ENCODE assay signal across 16 cellular contexts in genomic region chr5:150215978-150216944, GRCh38. TPM values are rescaled to one million over a fixed set of nuclear protein-coding genes. Genes with fewer than 3 reads are reported as not detected.
DNase-seq lines count a peak whose midpoint lies in the region; ATAC-seq and TF ChIP-seq lines count a peak whose summit lies in the region.
"Had no signal": no experiment of that assay in that cellular context is flagged by ENCODE, and none has a peak within 500 bp of the region (broad histone marks: within the 10 kb centered on the region; RNA-seq: fewer than 3 reads in every experiment).

No MANE protein-coding gene starts in this region.

- no peaks in the 10 kb centered on the region for H3K9me1 ChIP-seq in IMR-90 (ENCODE audit: insufficient read depth, low read length)

- H4K20me1 ChIP-seq in IMR-90 (ENCODE audit: insufficient read depth, low read length), result no peaks in the 10 kb centered on the region

- no peak overlapping the region for H2BK5ac ChIP-seq in IMR-90 (ENCODE audit: low read depth, low read length, poor library complexity, severe bottlenecking)

- H3K4me1 ChIP-seq in Caco-2, result peaks cover 24% of the 10 kb centered on the region
- H3K4me1 ChIP-seq in IMR-90 (ENCODE audit: control insufficient read depth, insufficient read depth, low read length), result no peaks in the 10 kb centered on the region
- peaks cover 6% of the 10 kb centered on the region for H3K4me1 ChIP-seq in colonic mucosa

- H2BK15ac ChIP-seq in IMR-90 (ENCODE audit: low read depth, low read length), result no peak overlapping the region; the same call in 2 of the 3 replicates

- H3K18ac ChIP-seq in IMR-90 (ENCODE audit: low read depth, low read length), result no peak overlapping the region

- dilution Hi-C loops in IMR-90 (cut with HindIII; ENCODE audit: low sequenced_read_pairs, unreplicated experiment), result no loop called here

- H2BK20ac ChIP-seq in IMR-90 (ENCODE audit: low read depth, low read length), result no peak overlapping the region

- no peak overlapping the region for H4K5ac ChIP-seq in IMR-90 (ENCODE audit: low read depth, low read length)

- H3K27ac ChIP-seq in IMR-90 (ENCODE audit: insufficient read depth, low read length) (no peak overlapping the region), colonic mucosa (peak overlapping the region; percentile 75)
- H3K27ac ChIP-seq: SK-N-MC had no signal

- TF ChIP-seq CTCF in Caco-2 (IDR thresholded peaks at IDR 0.05; ENCODE audit: insufficient read depth in 1 of 2, low read depth in 1 of 2, low read length in 1 of 2, severe bottlenecking in 1 of 2, unreplicated experiment in 1 of 2) (no peak), IMR-90 (conservative IDR thresholded peaks at IDR 0.05; ENCODE audit: low read depth, low read length) (no peak), colonic mucosa (IDR thresholded peaks at IDR 0.05) (no peak), nephron (IDR thresholded peaks at IDR 0.05; ENCODE audit: unreplicated experiment in 3 of 3) (no peak)

- H2AK5ac ChIP-seq in IMR-90 (ENCODE audit: low read depth, low read length), result peak overlapping the region; percentile 28

- H3K27me3 Mint-ChIP-seq in Caco-2 (ENCODE audit: insufficient read depth, unreplicated experiment) (no peaks in the 10 kb centered on the region), nephron (ENCODE audit: low read depth) (peaks cover 8% of the 10 kb centered on the region)
- peaks cover 3% of the 10 kb centered on the region for H3K27me3 Mint-ChIP-seq in activated CD4-positive, alpha-beta T cell treated with anti-CD3 and anti-CD28 coated beads for 36 hours

- no TSS peak for BruUV-seq in Caco-2 (replicated peaks; lab: Mats Ljungman, UMichigan)
- BruUV-seq in IMR-90 (replicated peaks; lab: Mats Ljungman, UMichigan), result no TSS peak

- no peak overlapping the region for H3K23ac ChIP-seq in IMR-90 (ENCODE audit: low read depth, low read length)

- in situ Hi-C loops in IMR-90 (cut with MboI; ENCODE audit: low sequenced_read_pairs), result loop anchor here (10.0 to 25.0 kb wide), 3 partner anchors 211 to 579 kb away; partner anchors contain the start of genes HMGXB3 and TIGD6

- H3K14ac ChIP-seq in IMR-90 (replicated peaks; ENCODE audit: low read depth, low read length), result 0 out of 2 replicates have a peak overlapping the region, but pooled peaks have one; percentile 32

- H3K4ac ChIP-seq in IMR-90 (ENCODE audit: low read depth, low read length), result peak overlapping the region; percentile 35

- H4K8ac ChIP-seq in IMR-90 (ENCODE audit: low read depth in 2 of 2, low read length in 2 of 2), result no peak overlapping the region

- H3K4me3 Mint-ChIP-seq in Caco-2 (ENCODE audit: unreplicated experiment) (no peak overlapping the region), nephron (no peak overlapping the region)
- no peak overlapping the region for H3K4me3 Mint-ChIP-seq in activated CD4-positive, alpha-beta T cell treated with anti-CD3 and anti-CD28 coated beads for 36 hours
- H3K4me3 Mint-ChIP-seq: CD8-positive, alpha-beta T cell had no signal

- ATAC-seq in IMR-90 (ENCODE audit: low read depth) (no peak), GM19463 (IDR thresholded peaks at IDR 0.05; ENCODE audit: unreplicated experiment) (no peak)
- ATAC-seq in activated CD4-positive, alpha-beta T cell treated with anti-CD3 and anti-CD28 coated beads for 36 hours, result no peak
- ATAC-seq: CD8-positive, alpha-beta T cell had no signal

- H3K4me1 Mint-ChIP-seq in Caco-2 (ENCODE audit: low read depth, unreplicated experiment), result peaks cover 27% of the 10 kb centered on the region
- peaks cover 46% of the 10 kb centered on the region for H3K4me1 Mint-ChIP-seq in nephron
- no peaks in the 10 kb centered on the region for H3K4me1 Mint-ChIP-seq in activated CD4-positive, alpha-beta T cell treated with anti-CD3 and anti-CD28 coated beads for 36 hours

- DNase-seq in Caco-2, result peak; percentile 39 to 57
- no peak for DNase-seq in IMR-90
- peak; percentile 87 for DNase-seq in colonic mucosa
- DNase-seq in activated CD4-positive, alpha-beta T cell treated with anti-CD3 and anti-CD28 coated beads for 36 hours, result no peak
- DNase-seq in activated T-cell treated with anti-CD3 and anti-CD28 coated beads, Interleukin-2, amount 50 U/mL, for 48 hours, result no peak
- no peak for DNase-seq in SK-N-DZ (ENCODE audit: low spot score)
- DNase-seq: ACHN; CD8-positive, alpha-beta T cell; NCI-H1930 had no signal

- no peaks in the 10 kb centered on the region for H3K36me3 ChIP-seq in Caco-2 (ENCODE audit: control insufficient read depth, insufficient read depth, low read length)
- H3K36me3 ChIP-seq in IMR-90 (ENCODE audit: control insufficient read depth, insufficient read depth, low read length), result no peaks in the 10 kb centered on the region
- no peaks in the 10 kb centered on the region for H3K36me3 ChIP-seq in colonic mucosa

- H2AK9ac ChIP-seq in IMR-90 (replicated peaks; ENCODE audit: low read depth, low read length, poor library complexity), result peak overlapping the region; percentile 49

- TF ChIP-seq POLR2A in IMR-90 (IDR thresholded peaks at IDR 0.05; ENCODE audit: low read depth, low read length), result no peak

- H3K27me3 ChIP-seq in Caco-2 (replicated peaks; ENCODE audit: control insufficient read depth, insufficient read depth, low read length) (no peaks in the 10 kb centered on the region), IMR-90 (ENCODE audit: control insufficient read depth, insufficient read depth, low read length) (no peaks in the 10 kb centered on the region), colonic mucosa (no peaks in the 10 kb centered on the region)

- peak overlapping the region; percentile 1 for H3K27ac Mint-ChIP-seq in Caco-2 (ENCODE audit: unreplicated experiment)
- peak overlapping the region in 2 of 3 experiments; percentile 26 to 62 for H3K27ac Mint-ChIP-seq in nephron
- H3K27ac Mint-ChIP-seq in activated CD4-positive, alpha-beta T cell treated with anti-CD3 and anti-CD28 coated beads for 36 hours, result no peak overlapping the region
- H3K27ac Mint-ChIP-seq: CD8-positive, alpha-beta T cell had no signal

- H2AFZ ChIP-seq in IMR-90 (replicated peaks; ENCODE audit: low read length, poor library complexity), result peak overlapping the region; percentile 55

- no peak overlapping the region for H4K91ac ChIP-seq in IMR-90 (ENCODE audit: insufficient read depth, low read depth, low read length)

- WGBS in IMR-90 (ENCODE audit: extremely low coverage in 2 of 2, insufficient read length in 1 of 2), 2 experiments, result 73% methylated on average over 5 of the region's 10 CpGs; no CpG with 5 or more reads in 1 of the 2 experiments

- H3K9ac ChIP-seq in IMR-90 (ENCODE audit: low read depth, low read length) (no peak overlapping the region), colonic mucosa (ENCODE audit: low read depth in 2 of 2, low read length in 2 of 2) (peak overlapping the region in 1 of 2 donors; percentile 55)

- CTCF ChIA-PET in Caco-2 (lab: Charles Lee), result interaction anchor here (0.6 to 1.9 kb wide), 6 partner anchors 15 to 797 kb away, joined by 3 to 14 read pairs (median 4); no protein-coding TSS in a partner anchor
- CTCF ChIA-PET in IMR-90 (lab: Yijun Ruan, JAX), result interaction anchor here (1.6 kb wide), 1 partner anchor 135 kb away, joined by 3 read pairs; no protein-coding TSS in a partner anchor
- CTCF ChIA-PET in activated CD4-positive, alpha-beta T cell treated with anti-CD3 and anti-CD28 coated beads for 36 hours (lab: Charles Lee), result interaction anchor here (0.5 to 0.9 kb wide), 5 partner anchors 11 to 220 kb away, joined by 3 to 4 read pairs (median 3); no protein-coding TSS in a partner anchor

- intact Hi-C loops in Caco-2 (cut with micrococcal nuclease; ENCODE audit: unreplicated experiment), result loop anchor here (5.0 to 10.0 kb wide), 3 partner anchors 39 to 381 kb away; no protein-coding TSS in a partner anchor
- intact Hi-C loops in IMR-90 (cut with micrococcal nuclease), result loop anchor here (10.0 kb wide), 1 partner anchor 181 kb away; no protein-coding TSS in a partner anchor
- intact Hi-C loops in colonic mucosa (cut with DNase I), result loop anchor here (2.0 to 10.0 kb wide), 2 partner anchors 85 to 219 kb away; no protein-coding TSS in a partner anchor
- intact Hi-C loops in activated CD4-positive, alpha-beta T cell treated with anti-CD3 and anti-CD28 coated beads for 36 hours (cut with DNase I, micrococcal nuclease), result loop anchor here (5.0 kb wide), 1 partner anchor 214 kb away; the partner anchor contains the start of genes HMGXB3 (in 2 of the 2) and TIGD6 (in 2 of the 2)

- H2BK120ac ChIP-seq in IMR-90 (ENCODE audit: low read depth, low read length), result peak overlapping the region; percentile 19; the same call in 1 of the 2 replicates

- no peaks in the 10 kb centered on the region for H3K79me1 ChIP-seq in IMR-90 (ENCODE audit: low read depth in 1 of 2, low read length in 2 of 2)

- H3K36me3 Mint-ChIP-seq in Caco-2 (ENCODE audit: insufficient read depth, unreplicated experiment) (peaks cover 6% of the 10 kb centered on the region), nephron (ENCODE audit: low read depth) (no peaks in the 10 kb centered on the region)
- no peaks in the 10 kb centered on the region for H3K36me3 Mint-ChIP-seq in activated CD4-positive, alpha-beta T cell treated with anti-CD3 and anti-CD28 coated beads for 36 hours (ENCODE audit: low read depth)
- H3K36me3 Mint-ChIP-seq: CD8-positive, alpha-beta T cell had no signal

- TF ChIP-seq RAD21 in IMR-90 (IDR thresholded peaks at IDR 0.05; ENCODE audit: low read length), result no peak

- no peak overlapping the region for H3K4me3 ChIP-seq in Caco-2 (ENCODE audit: low read depth, low read length)
- H3K4me3 ChIP-seq in IMR-90 (ENCODE audit: insufficient read depth, low read depth, low read length), result no peak overlapping the region
- no peak overlapping the region for H3K4me3 ChIP-seq in colonic mucosa
- H3K4me3 ChIP-seq: SK-N-MC had no signal

- no peaks in the 10 kb centered on the region for H3K9me3 ChIP-seq in Caco-2
- no peaks in the 10 kb centered on the region for H3K9me3 ChIP-seq in IMR-90 (ENCODE audit: control insufficient read depth, insufficient read depth, low read length)
- no peaks in the 10 kb centered on the region for H3K9me3 ChIP-seq in colonic mucosa

- no peaks in the 10 kb centered on the region for H3K9me3 Mint-ChIP-seq in Caco-2 (ENCODE audit: unreplicated experiment)
- H3K9me3 Mint-ChIP-seq in nephron, result no peaks in the 10 kb centered on the region
- no peaks in the 10 kb centered on the region for H3K9me3 Mint-ChIP-seq in activated CD4-positive, alpha-beta T cell treated with anti-CD3 and anti-CD28 coated beads for 36 hours (ENCODE audit: low read depth)
- H3K9me3 Mint-ChIP-seq: CD8-positive, alpha-beta T cell had no signal

- no peak overlapping the region for H3K56ac ChIP-seq in IMR-90 (ENCODE audit: extremely low read depth, insufficient read depth, low read length)

- no peak overlapping the region for H3K4me2 ChIP-seq in IMR-90 (ENCODE audit: low read depth, low read length)

- POLR2A ChIA-PET in Caco-2 (lab: Charles Lee) (no interaction called here), IMR-90 (lab: Charles Lee; ENCODE audit: unreplicated experiment) (no interaction called here)
- POLR2A ChIA-PET in activated CD4-positive, alpha-beta T cell treated with anti-CD3 and anti-CD28 coated beads for 36 hours (lab: Charles Lee), result no interaction called here

RNA-seq across cellular contexts. Expression of gene SLC6A7, which starts 26.4 kb away (rescaled TPM):
- total RNA-seq in Caco-2 (2022) (not detected in 2 replicates), IMR-90 (2012; rRNA removed) (under 0.01 TPM in 1 of 2 replicates, not detected in the other), colonic mucosa (10 to 100 TPM in 1 of 2 donors, 1 to 10 TPM in 1; 5.0 to 24.9 TPM)
- polyA plus RNA-seq in IMR-90 (2012; rRNA removed), result not detected in 2 replicates
- polyA plus RNA-seq in IMR-90 (2012; cell fraction: cytosol; rRNA removed), result 0.01 TPM in 1 of 2 replicates, not detected in the other
- polyA plus RNA-seq in IMR-90 (2012; cell fraction: nucleus; rRNA removed; ENCODE audit: low replicate concordance), result 0.08 and 0.16 TPM in 2 replicates
- total RNA-seq in activated CD4-positive, alpha-beta T cell treated with anti-CD3 and anti-CD28 coated beads for 36 hours, result not detected
- polyA plus RNA-seq in SK-N-DZ (2014; cell fraction: cytosol; rRNA removed), result not detected in 2 replicates
- not detected in 2 replicates for polyA plus RNA-seq in SK-N-DZ (2014; cell fraction: nucleus; rRNA removed)
- total RNA-seq: CD8-positive, alpha-beta T cell; H4; LHCN-M2; OCI-LY7 had no signal
- polyA plus RNA-seq: BJ had no signal

RNA-seq across cellular contexts. Expression of gene CDX1, which starts 49.7 kb away (rescaled TPM):
- 0.29 and 0.65 TPM in 2 replicates for total RNA-seq in Caco-2 (2022)
- 0.18 TPM in 1 of 2 replicates, not detected in the other for total RNA-seq in IMR-90 (2012; rRNA removed)
- 0.22 and 0.24 TPM in 2 replicates for polyA plus RNA-seq in IMR-90 (2012; rRNA removed)
- polyA plus RNA-seq in IMR-90 (2012; cell fraction: cytosol; rRNA removed), result 0.22 and 0.56 TPM in 2 replicates
- polyA plus RNA-seq in IMR-90 (2012; cell fraction: nucleus; rRNA removed; ENCODE audit: low replicate concordance), result 0.28 and 0.41 TPM in 2 replicates
- total RNA-seq in colonic mucosa, result 100 to 1,000 TPM; 299 to 498 TPM
- not detected for total RNA-seq in activated CD4-positive, alpha-beta T cell treated with anti-CD3 and anti-CD28 coated beads for 36 hours
- not detected in 2 replicates for polyA plus RNA-seq in SK-N-DZ (2014; cell fraction: cytosol; rRNA removed)
- 0.12 TPM in 1 of 2 replicates, not detected in the other for polyA plus RNA-seq in SK-N-DZ (2014; cell fraction: nucleus; rRNA removed)
- total RNA-seq: CD8-positive, alpha-beta T cell; H4; LHCN-M2; OCI-LY7 had no signal

Comparison
In these comparisons a context has a peak if more than half of its experiments do, and no peak if none do; other contexts are left out.
1. DNase-seq: peak in Caco-2 (2 of 2) and colonic mucosa (single experiment); none in IMR-90 (single experiment), activated CD4-positive, alpha-beta T cell treated with anti-CD3 and anti-CD28 coated beads for 36 hours (single experiment), activated T-cell treated with anti-CD3 and anti-CD28 coated beads, Interleukin-2, amount 50 U/mL, for 48 hours (0 of 2) and SK-N-DZ (single experiment).
2. RNA of gene CDX1, which starts 49.7 kb away (total RNA-seq): 299 to 498 TPM in colonic mucosa; 0.29 to 0.65 TPM in Caco-2, 0.18 TPM in IMR-90 and not detected in activated CD4-positive, alpha-beta T cell treated with anti-CD3 and anti-CD28 coated beads for 36 hours; every median in the first group is over 100 times any median in the second.